7 cellular contexts compared by ENCODE assay signal in the genomic region with DNA sequence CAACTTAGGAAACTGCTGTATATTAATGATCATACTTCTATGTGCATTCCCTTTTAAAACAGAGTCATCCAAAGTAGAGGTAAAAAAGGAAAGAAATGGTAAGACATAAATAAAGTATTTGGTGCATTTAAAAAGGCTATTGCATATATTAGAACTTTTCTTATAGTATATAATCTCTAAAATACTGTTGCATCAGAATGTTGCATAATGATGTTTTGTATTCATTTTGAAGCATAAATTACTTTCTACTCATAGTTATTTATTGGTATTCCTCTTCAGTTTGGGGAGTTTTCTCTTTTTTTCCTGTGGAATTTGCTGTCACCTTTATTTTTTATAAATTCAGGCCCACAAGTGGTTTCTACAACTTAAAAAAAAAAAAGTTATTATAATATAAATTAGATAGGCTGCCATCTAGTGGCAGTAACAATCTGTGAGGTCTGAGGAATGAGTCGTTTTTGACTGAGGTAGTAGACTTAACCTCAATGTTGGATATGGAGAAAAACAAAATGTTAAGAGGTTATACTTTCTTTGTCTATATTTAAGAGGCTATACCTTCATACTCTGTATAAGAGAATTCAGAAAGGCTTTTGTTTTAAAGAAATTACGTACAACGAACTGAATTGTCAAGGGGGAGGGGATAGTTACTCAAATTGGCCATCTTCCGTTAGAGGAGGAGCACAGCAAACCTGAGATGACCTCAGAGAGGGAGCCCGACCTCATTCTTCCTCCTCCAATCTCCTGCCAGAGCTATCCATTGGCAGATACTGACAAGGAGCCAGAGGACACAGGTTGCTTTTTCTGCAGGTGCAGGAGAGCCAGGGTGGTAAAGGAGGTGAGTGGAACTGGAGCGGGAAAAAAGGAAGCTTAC. TPM values are rescaled to one million over a fixed set of nuclear protein-coding genes. Genes with fewer than 3 reads are reported as not detected.
DNase-seq lines count a peak whose midpoint lies in the region; FAIRE-seq and TF ChIP-seq lines count a peak whose summit lies in the region.

No MANE protein-coding gene starts in this region.

- H3K4me1 Mint-ChIP-seq in neural crest cell = no peaks in the 10 kb centered on the region

- H3K4me3 ChIP-seq in NB4 (ENCODE audit: low read depth, low read length) = no peak overlapping the region
- no peak overlapping the region for H3K4me3 ChIP-seq in fibroblast of mammary gland (ENCODE audit: control insufficient read depth, low read depth, low read length)

- no peak overlapping the region for H3K27ac Mint-ChIP-seq in neural crest cell (ENCODE audit: unreplicated experiment)

- no peaks in the 10 kb centered on the region for H3K9me3 Mint-ChIP-seq in neural crest cell

- peak; percentile 50 for TF ChIP-seq CTCF in NB4 (IDR thresholded peaks at IDR 0.05; ENCODE audit: low read depth, low read length)
- peak; percentile 50 for TF ChIP-seq CTCF in fibroblast of mammary gland (conservative IDR thresholded peaks at IDR 0.05; ENCODE audit: control insufficient read depth, insufficient read depth, low read depth, low read length)
- peak; percentile 77 for TF ChIP-seq CTCF in neural crest cell (conservative IDR thresholded peaks at IDR 0.05)

- no peak overlapping the region for H3K4me3 Mint-ChIP-seq in neural crest cell

- DNase-seq in DMS53 treated with DMSO at 0.1 percent for 48 hours (lab: John Stamatoyannopoulos, UW; ENCODE audit: unreplicated experiment) = peak; percentile 79
- no peak for DNase-seq in GM19239 (ENCODE audit: insufficient read length, low spot score)
- DNase-seq in NB4 (ENCODE audit: low read depth) = peak; percentile 53
- DNase-seq in activated CD4-positive, alpha-beta T cell treated with anti-CD3 and anti-CD28 coated beads for 48 hours = peak; percentile 43
- peak; percentile 64 for DNase-seq in fibroblast of mammary gland (ENCODE audit: low read depth)
- DNase-seq in neural crest cell (ENCODE audit: low read depth, low spot score) = no peak
- DNase-seq in GM19240 (ENCODE audit: insufficient read length, low spot score) = no peak

- FAIRE-seq in GM19239 (lab: Jason Lieb, UNC) = peak; percentile 40

- H3K36me3 Mint-ChIP-seq in neural crest cell (ENCODE audit: low read depth) = no peaks in the 10 kb centered on the region

- no peaks in the 10 kb centered on the region for H3K27me3 Mint-ChIP-seq in neural crest cell (ENCODE audit: low read depth)

- no peak for TF ChIP-seq POLR2A in NB4 (IDR thresholded peaks at IDR 0.05; ENCODE audit: extremely low read depth, insufficient read length)

RNA-seq across cellular contexts. Expression of gene ANKAR, which starts 23.8 kb away (rescaled TPM):
- total RNA-seq in neural crest cell = 3.0 and 4.8 TPM in 2 replicates

RNA-seq across cellular contexts. Expression of gene ASNSD1, which starts 37.0 kb away (rescaled TPM):
- total RNA-seq in neural crest cell = 46.8 and 51.0 TPM in 2 replicates

Comparison
In these comparisons a context has a peak if more than half of its experiments do, and no peak if none do; other contexts are left out.
1. DNase-seq: peak in DMS53 treated with DMSO at 0.1 percent for 48 hours (single experiment), NB4 (single experiment), activated CD4-positive, alpha-beta T cell treated with anti-CD3 and anti-CD28 coated beads for 48 hours (single experiment) and fibroblast of mammary gland (single experiment); none in GM19239 (single experiment), neural crest cell (single experiment) and GM19240 (single experiment).
2. Peak in every context shown above with its lines, with median percentiles within 50 percentile points of each other: CTCF ChIP-seq.